ENCODE assay signal across 10 cellular contexts in genomic region chr1:2301607-2302291, GRCh38.
A peak's percentile ranks its signal among the peaks of the same experiment; 100 is the strongest.
DNase-seq lines count a peak whose midpoint lies in the region; ATAC-seq and TF ChIP-seq lines count a peak whose summit lies in the region.
"Had no signal": no experiment of that assay in that cellular context is flagged by ENCODE, and none has a peak within 500 bp of the region (broad histone marks: within the 10 kb centered on the region; RNA-seq: fewer than 3 reads in every experiment).

No MANE protein-coding gene starts in this region.

- peaks cover 9% of the 10 kb centered on the region; the same call in 1 of the 2 replicates for H3K36me3 Mint-ChIP-seq in HFFc6 (ENCODE audit: low read depth)
- no peaks in the 10 kb centered on the region for H3K36me3 Mint-ChIP-seq in natural killer cell

- H3K27me3 Mint-ChIP-seq in HFFc6 (ENCODE audit: insufficient read depth) (peaks cover 3% of the 10 kb centered on the region), natural killer cell (ENCODE audit: low read depth in 2 of 2) (no peaks in the 10 kb centered on the region)

- DNase-seq in AG04450 (ENCODE audit: low read depth, low spot score) (no peak), HFFc6 (no peak), body of pancreas (no peak), natural killer cell (peak; percentile 42), lower leg skin (ENCODE audit: low spot score in 2 of 2) (no peak), islet precursor cell (no peak), glomerular visceral epithelial cell (ENCODE audit: extremely low spot score) (no peak)
- DNase-seq: COR-L47 had no signal

- H3K27ac ChIP-seq in AG04450 (ENCODE audit: low read depth, low read length) (peak overlapping the region; percentile 40), body of pancreas (peak overlapping the region in 3 of 4 donors; percentile 16 to 77 (median 66))

- H3K4me3 Mint-ChIP-seq in HFFc6 (no peak overlapping the region), natural killer cell (peak overlapping the region; percentile 81)
- H3K4me3 Mint-ChIP-seq: nephron had no signal

- peaks cover 15% of the 10 kb centered on the region for H3K4me1 ChIP-seq in body of pancreas

- H3K36me3 ChIP-seq in body of pancreas (replicated peaks in 1 of 2; ENCODE audit: insufficient read depth in 1 of 2, low read depth in 2 of 2): peaks cover 7 to 12% of the 10 kb centered on the region in 2 donors

- 88 to 100% methylated on average over 3 to 16 of the region's 17 CpGs for WGBS in body of pancreas, 2 donors
- WGBS in lower leg skin, 2 donors: 77 to 80% methylated on average over 6 to 14 of the region's 17 CpGs

- H3K9me3 Mint-ChIP-seq in HFFc6 (no peaks in the 10 kb centered on the region), natural killer cell (no peaks in the 10 kb centered on the region)
- H3K9me3 Mint-ChIP-seq: nephron had no signal

- H3K4me1 Mint-ChIP-seq in HFFc6 (ENCODE audit: low read depth) (no peaks in the 10 kb centered on the region), natural killer cell (peaks cover 43 to 55% of the 10 kb centered on the region in 2 donors)

- TF ChIP-seq CTCF in AG04450 (IDR thresholded peaks at IDR 0.05; ENCODE audit: low read depth, low read length): no peak
- no peak for TF ChIP-seq CTCF in HFFc6 (IDR thresholded peaks at IDR 0.05)
- TF ChIP-seq CTCF in body of pancreas (IDR thresholded peaks at IDR 0.05): no peak
- TF ChIP-seq CTCF in natural killer cell (IDR thresholded peaks at IDR 0.05): no peak
- TF ChIP-seq CTCF in lower leg skin (IDR thresholded peaks at IDR 0.05): no peak

- CTCF ChIA-PET in AG04450 (lab: Charles Lee): interaction anchor here (0.9 to 2.3 kb wide), 3 partner anchors 11 to 107 kb away, joined by 3 to 11 read pairs (median 7); partner anchors contain the start of gene FAAP20

- POLR2A ChIA-PET in AG04450 (lab: Yijun Ruan, JAX): interaction anchor here (1.2 kb wide), 1 partner anchor 74 kb away, joined by 3 read pairs; no protein-coding TSS in a partner anchor

- H3K27me3 ChIP-seq in AG04450 (ENCODE audit: control insufficient read depth, insufficient read depth, low read length): no peaks in the 10 kb centered on the region
- no peaks in the 10 kb centered on the region for H3K27me3 ChIP-seq in body of pancreas

- no peak for TF ChIP-seq POLR2A in body of pancreas (IDR thresholded peaks at IDR 0.05)
- TF ChIP-seq POLR2A in lower leg skin (IDR thresholded peaks at IDR 0.05): no peak

- intact Hi-C loops in body of pancreas (cut with DNase I) (no loop called here), natural killer cell (cut with micrococcal nuclease) (loop anchor here (1.0 to 2.0 kb wide), 4 partner anchors 11 to 67 kb away; no protein-coding TSS in a partner anchor), lower leg skin (cut with DNase I; ENCODE audit: low total_unique reads) (loop anchor here (10.0 kb wide), 1 partner anchor 67 kb away; no protein-coding TSS in a partner anchor)

- H3K4me3 ChIP-seq in AG04450 (ENCODE audit: low read depth, low read length) (no peak overlapping the region), body of pancreas (no peak overlapping the region), lower leg skin (ENCODE audit: low read depth, poor library complexity, severe bottlenecking) (no peak overlapping the region)

- peak overlapping the region; percentile 60; the same call in 1 of the 2 replicates for H3K27ac Mint-ChIP-seq in HFFc6
- peak overlapping the region; percentile 95 to 96 for H3K27ac Mint-ChIP-seq in natural killer cell
- H3K27ac Mint-ChIP-seq: nephron had no signal

- ATAC-seq in body of pancreas (no peak), natural killer cell (no peak), GM21423 (IDR thresholded peaks at IDR 0.05; ENCODE audit: unreplicated experiment) (no peak)

- no peaks in the 10 kb centered on the region; the same call in 1 of the 2 replicates for H3K9me3 ChIP-seq in AG04450 (ENCODE audit: control insufficient read depth, insufficient read depth, low read length)
- no peaks in the 10 kb centered on the region for H3K9me3 ChIP-seq in body of pancreas
